Comparison of ENCODE assay signal across 25 cellular contexts in the genomic region with DNA sequence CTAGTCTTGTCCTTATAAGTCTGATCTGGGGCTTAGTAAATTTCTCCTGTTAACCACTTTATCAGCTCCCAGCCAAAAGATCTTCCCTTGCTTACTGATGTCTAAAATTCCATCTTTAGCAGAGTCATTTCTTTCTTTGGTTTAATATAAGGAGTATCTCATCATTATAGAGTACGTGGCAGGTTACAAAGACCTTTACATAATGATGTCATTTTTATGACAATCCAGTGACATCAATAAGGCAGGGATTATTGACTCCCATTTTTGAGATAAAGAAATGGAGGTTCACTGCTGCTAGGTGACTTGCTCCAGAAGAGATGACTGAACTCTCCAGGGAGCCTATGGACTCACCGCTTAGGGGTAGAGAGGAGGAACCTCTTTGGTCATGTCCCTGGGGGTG. TPM values are rescaled to one million over a fixed set of nuclear protein-coding genes. Genes with fewer than 3 reads are reported as not detected.
"Had no signal": no experiment of that assay in that cellular context is flagged by ENCODE, and none has a peak within 500 bp of the region (broad histone marks: within the 10 kb centered on the region; RNA-seq: fewer than 3 reads in every experiment).

No MANE protein-coding gene starts in this region.

- H3K27ac ChIP-seq: coronary artery, dorsolateral prefrontal cortex, esophagus muscularis mucosa, foreskin keratinocyte, gastroesophageal sphincter, heart left ventricle, hepatocyte, left lung, lower lobe of right lung had no signal

- DNase-seq: dermis blood vessel endothelial cell; dorsolateral prefrontal cortex; effector CD4-positive, alpha-beta T cell; effector memory CD4-positive, alpha-beta T cell; foreskin keratinocyte; heart left ventricle; hypothalamus; immature natural killer cell; left cardiac atrium; left lung; left ventricle myocardium superior; lower lobe of right lung; mesenchymal stem cell; mucosa of descending colon; naive B cell had no signal

- H3K4me1 ChIP-seq: gastroesophageal sphincter, heart left ventricle, left lung, lower lobe of right lung had no signal

- H3K9me3 ChIP-seq: esophagus muscularis mucosa, gastroesophageal sphincter, heart left ventricle, left lung, lower lobe of right lung, mucosa of descending colon had no signal

- H2AFZ ChIP-seq: hepatocyte had no signal

- H3K4me2 ChIP-seq: hepatocyte had no signal

- H3K4me3 ChIP-seq: coronary artery, dorsolateral prefrontal cortex, esophagus muscularis mucosa, gastroesophageal sphincter, heart left ventricle, hepatocyte, left lung, lower lobe of right lung, mucosa of descending colon had no signal

- H3K79me2 ChIP-seq: hepatocyte had no signal

- ATAC-seq: foreskin keratinocyte, gastroesophageal sphincter, heart left ventricle, left cardiac atrium, left lung, left ventricle myocardium superior, lower lobe of right lung, mucosa of descending colon had no signal

- H3K27me3 ChIP-seq: dorsolateral prefrontal cortex, esophagus muscularis mucosa, foreskin keratinocyte, gastroesophageal sphincter, heart left ventricle, hepatocyte, left lung had no signal

- H3K36me3 ChIP-seq: esophagus muscularis mucosa, gastroesophageal sphincter, heart left ventricle, left lung, lower lobe of right lung had no signal

- FAIRE-seq: colon, endothelial cell of umbilical vein, frontal cortex, islet of Langerhans, keratinocyte had no signal

RNA-seq across cellular contexts. Expression of a gene that starts 38.6 kb away (rescaled TPM):
- total RNA-seq: epithelial cell of proximal tubule had no signal
